In the genomic region with DNA sequence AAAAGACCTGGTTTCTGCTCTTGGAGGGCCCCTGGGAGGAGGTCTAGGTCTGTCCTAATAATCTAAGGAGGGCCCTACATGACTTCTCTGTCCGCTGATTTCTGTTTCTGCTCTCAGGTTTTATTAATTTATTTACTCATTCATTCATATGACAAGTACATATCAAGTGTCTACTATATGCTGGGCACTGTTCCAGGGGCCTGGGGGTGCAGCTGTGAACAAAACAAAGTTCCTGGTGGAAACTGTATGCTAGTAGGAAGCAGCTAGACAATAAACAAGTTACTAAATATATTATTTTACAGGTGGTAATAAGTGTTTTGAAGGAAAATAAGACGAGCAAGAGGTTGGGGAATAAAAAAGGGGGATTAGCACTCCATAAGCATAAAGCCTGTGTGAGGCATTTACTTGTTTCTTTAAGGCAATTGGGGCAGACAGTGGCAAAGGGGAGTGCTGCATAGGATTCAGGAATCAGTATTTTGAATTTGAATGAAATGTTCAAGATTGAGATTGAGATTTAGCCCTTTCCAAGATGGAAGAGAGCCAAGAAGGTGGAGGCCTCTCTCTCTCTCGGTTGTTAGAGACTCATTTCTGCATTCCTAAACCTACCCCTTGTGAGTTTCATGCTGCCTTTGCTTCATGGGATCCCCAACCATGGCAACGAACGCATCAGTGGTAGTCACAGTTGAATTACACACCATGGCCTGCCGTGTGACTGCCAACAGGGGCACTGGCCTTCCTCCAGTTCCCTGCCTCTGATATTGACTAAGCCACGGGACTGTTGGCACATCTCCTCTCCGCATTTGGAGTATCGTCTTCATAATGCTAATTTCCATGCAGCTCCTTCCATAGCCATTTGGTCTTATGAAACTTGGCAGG, we compare ENCODE assay signal across 14 cellular contexts.
DNase-seq lines count a peak whose midpoint lies in the region; ATAC-seq lines count a peak whose summit lies in the region.
"Had no signal": no experiment of that assay in that cellular context is flagged by ENCODE, and none has a peak within 500 bp of the region (broad histone marks: within the 10 kb centered on the region; RNA-seq: fewer than 3 reads in every experiment).

No MANE protein-coding gene starts in this region.

- DNase-seq in DMS153 treated with DMSO at 0.1 percent for 48 hours (lab: John Stamatoyannopoulos, UW; ENCODE audit: unreplicated experiment) (peak; percentile 68), NCI-H1417 (lab: John Stamatoyannopoulos, UW) (peak; percentile 11 to 86 (median 60)), NCI-H774 (lab: John Stamatoyannopoulos, UW) (peak; percentile 15), iPS-NIHi11 (ENCODE audit: low spot score) (peak; percentile 37), GDM1 (lab: John Stamatoyannopoulos, UW) (no peak)
- DNase-seq in activated effector memory CD4-positive, alpha-beta T cell treated with Interleukin-2 at 50 U/mL for 16 hours, result no peak
- DNase-seq: activated CD4-positive, CD25-positive, alpha-beta regulatory T cell treated with anti-CD3 and anti-CD28 coated beads, Interleukin-2, amount 50 U/mL, for 72 hours; activated T-cell treated with anti-CD3 and anti-CD28 coated beads, Interleukin-2, amount 50 U/mL, for 48 hours; lower lobe of right lung; stimulated activated CD4-positive, alpha-beta T cell treated with anti-CD3 and anti-CD28 coated beads, Interleukin-4, amount 100 ng/mL, for 24 hours; stomach had no signal

- ATAC-seq in HG02973 (IDR thresholded peaks at IDR 0.05; ENCODE audit: unreplicated experiment) (no peak), GM19455 (IDR thresholded peaks at IDR 0.05; ENCODE audit: unreplicated experiment) (no peak)
- ATAC-seq: lower lobe of right lung, SK-N-SH treated with all-trans-retinoic acid at 6 μM for 48 hours had no signal

Comparison
In these comparisons a context has a peak if more than half of its experiments do, and no peak if none do; other contexts are left out.
1. DNase-seq: peak in DMS153 treated with DMSO at 0.1 percent for 48 hours (single experiment), NCI-H1417 (3 of 3), NCI-H774 (single experiment) and iPS-NIHi11 (single experiment); none in GDM1 (single experiment) and activated effector memory CD4-positive, alpha-beta T cell treated with Interleukin-2 at 50 U/mL for 16 hours (single experiment).